31 cellular contexts compared by ENCODE assay signal in the genomic region with DNA sequence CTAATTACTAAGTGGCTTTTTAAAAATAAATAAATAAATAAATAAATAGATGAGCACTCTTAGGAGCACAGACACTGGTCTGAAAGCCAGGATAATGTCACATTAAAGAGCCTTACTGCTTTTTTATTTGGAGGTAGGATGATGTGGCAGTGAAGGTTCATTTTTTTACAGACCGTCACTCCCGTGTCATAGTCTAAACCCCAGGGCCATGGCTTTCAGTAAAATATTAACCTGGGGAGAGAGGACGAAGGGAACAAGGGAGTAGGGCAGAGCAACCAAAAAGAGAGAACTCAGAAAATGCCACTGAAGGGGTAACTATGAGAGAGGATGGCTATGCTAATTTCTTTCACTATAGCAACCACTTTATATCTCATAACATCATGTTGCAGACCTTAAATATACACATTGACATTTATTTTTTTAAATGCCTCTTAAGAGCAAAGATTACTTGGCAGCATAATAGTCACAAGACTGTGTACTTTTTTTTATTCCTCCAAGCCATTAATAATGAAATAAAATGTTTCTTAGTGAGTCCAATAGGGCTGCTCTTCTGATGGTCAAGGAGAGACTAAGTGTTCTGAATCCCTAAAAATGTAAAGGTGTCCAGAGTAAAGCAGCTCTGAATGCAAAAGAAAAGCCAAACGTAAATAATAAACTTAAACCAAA.
"Had no signal": no experiment of that assay in that cellular context is flagged by ENCODE, and none has a peak within 500 bp of the region (broad histone marks: within the 10 kb centered on the region; RNA-seq: fewer than 3 reads in every experiment).

No MANE protein-coding gene starts in this region.

- H3K36me3 ChIP-seq: ascending aorta, breast epithelium, Peyer's patch had no signal

- H3K9me3 ChIP-seq: ascending aorta, body of pancreas, Peyer's patch had no signal

- H3K27ac ChIP-seq: ascending aorta, body of pancreas, breast epithelium, Peyer's patch, RWPE1, VCaP had no signal

- H3K4me3 ChIP-seq: ascending aorta, body of pancreas, breast epithelium, K562, Peyer's patch had no signal

- DNase-seq: activated CD4-positive, alpha-beta T cell treated with anti-CD3 and anti-CD28 coated beads for 1 hour; activated CD4-positive, alpha-beta T cell treated with anti-CD3 and anti-CD28 coated beads, Interleukin-2, amount 10 ng/mL, durations not matched to agents 24 days and 14 days; activated CD4-positive, alpha-beta T cell treated with anti-CD3 and anti-CD28 coated beads, Interleukin-2, amount 50 U/mL, for 4 hours; activated CD4-positive, CD25-positive, alpha-beta regulatory T cell; activated CD8-positive, alpha-beta T cell treated with anti-CD3 and anti-CD28 coated beads for 36 hours; activated gamma-delta T cell; activated naive CD4-positive, alpha-beta T cell treated with Interleukin-2 at 50 U/mL for 16 hours; activated naive CD8-positive, alpha-beta T cell treated with anti-CD3 and anti-CD28 coated beads, Interleukin-2, amount 10 ng/mL, durations not matched to agents 7 days and 5 days; activated T-cell treated with anti-CD3 and anti-CD28 coated beads, Interleukin-2, amount 50 U/mL, for 24 hours; amygdala; body of pancreas; NCI-H1105; NCI-H1417 treated with DMSO at 0.1 percent for 48 hours; NCI-H187 treated with DMSO at 0.1 percent for 48 hours; NCI-H2171 treated with DMSO at 0.1 percent for 48 hours; NCI-H345; NCI-H524 treated with DMSO at 0.1 percent for 48 hours; NK-92 treated with Interleukin-12 subunit alpha and Interleukin-12 subunit beta, amount 100 ng/mL, for 24 hours; PC-3; Peyer's patch; SIG-M5; T-cell; T-helper 2 cell; T-helper 9 cell had no signal

- H3K27me3 ChIP-seq: ascending aorta, body of pancreas, breast epithelium, Peyer's patch had no signal

- ATAC-seq: activated CD8-positive, alpha-beta T cell treated with anti-CD3 and anti-CD28 coated beads for 36 hours; body of pancreas; K562; PC-3; Right ventricle myocardium inferior; SK-N-SH treated with all-trans-retinoic acid at 6 μM for 48 hours; T-cell had no signal

- H3K4me1 ChIP-seq: ascending aorta, body of pancreas, breast epithelium, Peyer's patch had no signal
